ENCODE assay signal across 8 cellular contexts in the genomic region with DNA sequence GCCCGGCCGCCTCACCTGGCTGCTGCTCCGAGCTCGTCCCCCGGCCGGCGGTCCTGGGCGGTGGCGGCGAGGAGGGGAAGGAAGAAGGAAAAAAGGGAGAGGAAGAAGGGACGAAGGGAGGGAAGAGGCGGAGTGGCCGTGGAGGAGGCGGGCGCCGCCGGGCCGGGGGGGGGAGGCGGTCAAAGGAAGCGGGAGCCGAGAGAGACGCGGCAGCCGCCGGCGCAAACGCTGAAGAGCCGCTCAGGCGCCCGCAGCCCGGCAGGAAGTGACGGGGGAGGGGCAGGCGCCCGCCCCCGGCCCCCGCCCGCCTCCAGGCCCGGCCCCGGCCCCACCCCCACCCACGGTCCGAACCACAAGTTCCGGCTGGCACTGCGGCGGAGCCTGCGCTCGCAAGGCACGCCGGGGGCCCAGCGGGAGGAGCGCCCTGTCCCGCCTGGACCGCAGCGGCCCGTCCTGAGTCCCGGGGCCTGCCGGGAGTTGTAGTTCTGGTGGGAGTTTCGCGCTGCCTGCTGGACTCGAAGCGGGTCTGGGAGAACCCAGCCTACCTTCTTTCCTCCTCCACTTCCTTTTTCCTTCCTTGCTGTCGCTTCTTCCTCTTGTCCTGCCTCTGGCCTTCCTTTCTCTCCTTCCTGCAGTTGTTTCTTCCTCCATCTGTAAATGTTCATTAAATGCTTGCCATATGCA. TPM values are rescaled to one million over a fixed set of nuclear protein-coding genes. Genes with fewer than 3 reads are reported as not detected.
DNase-seq lines count a peak whose midpoint lies in the region; ATAC-seq and TF ChIP-seq lines count a peak whose summit lies in the region.

A gene with protein sequence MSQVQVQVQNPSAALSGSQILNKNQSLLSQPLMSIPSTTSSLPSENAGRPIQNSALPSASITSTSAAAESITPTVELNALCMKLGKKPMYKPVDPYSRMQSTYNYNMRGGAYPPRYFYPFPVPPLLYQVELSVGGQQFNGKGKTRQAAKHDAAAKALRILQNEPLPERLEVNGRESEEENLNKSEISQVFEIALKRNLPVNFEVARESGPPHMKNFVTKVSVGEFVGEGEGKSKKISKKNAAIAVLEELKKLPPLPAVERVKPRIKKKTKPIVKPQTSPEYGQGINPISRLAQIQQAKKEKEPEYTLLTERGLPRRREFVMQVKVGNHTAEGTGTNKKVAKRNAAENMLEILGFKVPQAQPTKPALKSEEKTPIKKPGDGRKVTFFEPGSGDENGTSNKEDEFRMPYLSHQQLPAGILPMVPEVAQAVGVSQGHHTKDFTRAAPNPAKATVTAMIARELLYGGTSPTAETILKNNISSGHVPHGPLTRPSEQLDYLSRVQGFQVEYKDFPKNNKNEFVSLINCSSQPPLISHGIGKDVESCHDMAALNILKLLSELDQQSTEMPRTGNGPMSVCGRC (minus strand): TSS at position 234 of the 684 bp plus-strand sequence. CDS start 22,133 bp downstream, outside the sequence.

- H3K4me3 Mint-ChIP-seq in activated T-cell treated with anti-CD3 and anti-CD28 coated beads, Interleukin-2, amount 50 U/mL, for 24 hours = peak within 1 kb of the TSS; percentile 88

- TF ChIP-seq POLR2A in erythroblast (IDR thresholded peaks at IDR 0.05; ENCODE audit: low read length) = peak; percentile 12

- no peaks in the 10 kb centered on the region for H3K9me3 Mint-ChIP-seq in activated T-cell treated with anti-CD3 and anti-CD28 coated beads, Interleukin-2, amount 50 U/mL, for 24 hours

- H3K4me1 ChIP-seq in mucosa of rectum (ENCODE audit: control insufficient read depth in 2 of 2, insufficient read depth in 2 of 2, low read length in 2 of 2) = peaks cover 10 to 13% of the 10 kb centered on the region in 2 donors

- H3K4me3 ChIP-seq in mucosa of rectum (ENCODE audit: low read length in 2 of 2) = peak within 1 kb of the TSS; percentile 88 to 95

- H3K36me3 ChIP-seq in mucosa of rectum (ENCODE audit: control insufficient read depth in 2 of 2, insufficient read depth in 2 of 2, low read length in 2 of 2) = no peaks in the 10 kb centered on the region

- no peaks in the 10 kb centered on the region for H3K27me3 Mint-ChIP-seq in activated T-cell treated with anti-CD3 and anti-CD28 coated beads, Interleukin-2, amount 50 U/mL, for 24 hours

- H3K9me3 ChIP-seq in mucosa of rectum (ENCODE audit: control insufficient read depth in 2 of 2, low read length in 2 of 2) = no peaks in the 10 kb centered on the region

- ATAC-seq in GM21717 (IDR thresholded peaks at IDR 0.05; ENCODE audit: unreplicated experiment) = peak; percentile 85

- peak within 1 kb of the TSS; percentile 72 to 79 for H3K9ac ChIP-seq in mucosa of rectum (ENCODE audit: low read depth in 1 of 2, low read length in 2 of 2)

- peaks cover 37% of the 10 kb centered on the region for H3K4me1 Mint-ChIP-seq in activated T-cell treated with anti-CD3 and anti-CD28 coated beads, Interleukin-2, amount 50 U/mL, for 24 hours (ENCODE audit: low read depth)

- H3K36me3 Mint-ChIP-seq in activated T-cell treated with anti-CD3 and anti-CD28 coated beads, Interleukin-2, amount 50 U/mL, for 24 hours (ENCODE audit: low read depth) = peaks cover 36% of the 10 kb centered on the region

- H3K27me3 ChIP-seq in mucosa of rectum (ENCODE audit: control insufficient read depth in 2 of 2, insufficient read depth in 2 of 2, low read length in 2 of 2) = no peaks in the 10 kb centered on the region

- H3K27ac ChIP-seq in mucosa of rectum (ENCODE audit: low read depth in 2 of 2, low read length in 2 of 2) = peak within 1 kb of the TSS; percentile 87

- DNase-seq in DMS153 treated with DMSO at 0.1 percent for 48 hours (lab: John Stamatoyannopoulos, UW; ENCODE audit: unreplicated experiment) (peak; percentile 85), KG1 (lab: John Stamatoyannopoulos, UW) (peak; percentile 77), erythroblast (lab: John Stamatoyannopoulos, UW) (peak; percentile 96 to 98)
- peak; percentile 94 for DNase-seq in activated T-cell treated with anti-CD3 and anti-CD28 coated beads, Interleukin-2, amount 50 U/mL, for 24 hours
- DNase-seq in stimulated activated CD8-positive, alpha-beta memory T cell treated with anti-CD3 and anti-CD28 coated beads, Interleukin-4, amount 100 ng/mL, for 4 hours (ENCODE audit: low read depth in 2 of 2, low spot score in 1 of 2) = peak; percentile 76 to 89

- peak within 1 kb of the TSS; percentile 95 for H3K27ac Mint-ChIP-seq in activated T-cell treated with anti-CD3 and anti-CD28 coated beads, Interleukin-2, amount 50 U/mL, for 24 hours

TF ChIP-seq in PFSK-1, 5 proteins besides CTCF, POLR2A, EP300 and RAD21:
- TF ChIP-seq POLR2AphosphoS5 (IDR thresholded peaks at IDR 0.05; ENCODE audit: low read depth, low read length) = peak; percentile 71
- TF ChIP-seq SIN3A (IDR thresholded peaks at IDR 0.05; ENCODE audit: borderline replicate concordance, insufficient read depth, low read length) = no peak; the same call in 1 of the 2 replicates
- TF ChIP-seq TAF1 (IDR thresholded peaks at IDR 0.05; ENCODE audit: borderline replicate concordance, insufficient read depth, low read length) = no peak; the same call in 1 of the 2 replicates
- TF ChIP-seq, protein P1, sequence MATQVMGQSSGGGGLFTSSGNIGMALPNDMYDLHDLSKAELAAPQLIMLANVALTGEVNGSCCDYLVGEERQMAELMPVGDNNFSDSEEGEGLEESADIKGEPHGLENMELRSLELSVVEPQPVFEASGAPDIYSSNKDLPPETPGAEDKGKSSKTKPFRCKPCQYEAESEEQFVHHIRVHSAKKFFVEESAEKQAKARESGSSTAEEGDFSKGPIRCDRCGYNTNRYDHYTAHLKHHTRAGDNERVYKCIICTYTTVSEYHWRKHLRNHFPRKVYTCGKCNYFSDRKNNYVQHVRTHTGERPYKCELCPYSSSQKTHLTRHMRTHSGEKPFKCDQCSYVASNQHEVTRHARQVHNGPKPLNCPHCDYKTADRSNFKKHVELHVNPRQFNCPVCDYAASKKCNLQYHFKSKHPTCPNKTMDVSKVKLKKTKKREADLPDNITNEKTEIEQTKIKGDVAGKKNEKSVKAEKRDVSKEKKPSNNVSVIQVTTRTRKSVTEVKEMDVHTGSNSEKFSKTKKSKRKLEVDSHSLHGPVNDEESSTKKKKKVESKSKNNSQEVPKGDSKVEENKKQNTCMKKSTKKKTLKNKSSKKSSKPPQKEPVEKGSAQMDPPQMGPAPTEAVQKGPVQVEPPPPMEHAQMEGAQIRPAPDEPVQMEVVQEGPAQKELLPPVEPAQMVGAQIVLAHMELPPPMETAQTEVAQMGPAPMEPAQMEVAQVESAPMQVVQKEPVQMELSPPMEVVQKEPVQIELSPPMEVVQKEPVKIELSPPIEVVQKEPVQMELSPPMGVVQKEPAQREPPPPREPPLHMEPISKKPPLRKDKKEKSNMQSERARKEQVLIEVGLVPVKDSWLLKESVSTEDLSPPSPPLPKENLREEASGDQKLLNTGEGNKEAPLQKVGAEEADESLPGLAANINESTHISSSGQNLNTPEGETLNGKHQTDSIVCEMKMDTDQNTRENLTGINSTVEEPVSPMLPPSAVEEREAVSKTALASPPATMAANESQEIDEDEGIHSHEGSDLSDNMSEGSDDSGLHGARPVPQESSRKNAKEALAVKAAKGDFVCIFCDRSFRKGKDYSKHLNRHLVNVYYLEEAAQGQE (IDR thresholded peaks at IDR 0.05; ENCODE audit: insufficient read depth in 1 of 2, low read depth in 2 of 2, low read length in 2 of 2) = no peak
- TF ChIP-seq FOXP2 (optimal IDR thresholded peaks at IDR 0.05; ENCODE audit: borderline replicate concordance, extremely low read depth, extremely low read length, insufficient read depth) = peak; percentile 62

RNA-seq across cellular contexts. Expression of the gene that starts here (rescaled TPM):
- 55.4 TPM for polyA plus RNA-seq in PFSK-1 (2012; ENCODE audit: insufficient read length, low read depth)

Comparison
In these comparisons a context has a peak if more than half of its experiments do, and no peak if none do; other contexts are left out.
1. Peak in every context shown above with its lines: DNase-seq, ATAC-seq, H3K4me3 ChIP-seq and H3K27ac ChIP-seq.